Comparison of ENCODE assay signal across 17 cellular contexts in genomic region chr1:1627261-1627841, GRCh38. TPM values are rescaled to one million over a fixed set of nuclear protein-coding genes. Genes with fewer than 3 reads are reported as not detected.
DNase-seq lines count a peak whose midpoint lies in the region; ATAC-seq and TF ChIP-seq lines count a peak whose summit lies in the region.
"Had no signal": no experiment of that assay in that cellular context is flagged by ENCODE, and none has a peak within 500 bp of the region (broad histone marks: within the 10 kb centered on the region; RNA-seq: fewer than 3 reads in every experiment).

No MANE protein-coding gene starts in this region.

- intact Hi-C loops in HCT116 (cut with micrococcal nuclease) (no loop called here), esophagus squamous epithelium (cut with DNase I) (no loop called here)
- intact Hi-C loops in CD4-positive, alpha-beta T cell (cut with DNase I, micrococcal nuclease) = no loop called here

- H3K9me3 ChIP-seq in HCT116 (ENCODE audit: control insufficient read depth in 1 of 2, insufficient read depth in 1 of 2, low read depth in 1 of 2, low read length in 2 of 2) (no peaks in the 10 kb centered on the region), OCI-LY1 (ENCODE audit: low read length) (no peaks in the 10 kb centered on the region), esophagus squamous epithelium (no peaks in the 10 kb centered on the region), osteoblast (ENCODE audit: low read depth, low read length) (no peaks in the 10 kb centered on the region)
- no peaks in the 10 kb centered on the region for H3K9me3 ChIP-seq in CD4-positive, alpha-beta T cell (ENCODE audit: control insufficient read depth, low read length)
- H3K9me3 ChIP-seq: tibial nerve had no signal

- H3K27me3 ChIP-seq in HCT116 (ENCODE audit: insufficient read depth, low read length) (no peaks in the 10 kb centered on the region), OCI-LY1 (ENCODE audit: insufficient read depth, low read length) (no peaks in the 10 kb centered on the region), esophagus squamous epithelium (peaks cover 0 to 38% (median 10%) of the 10 kb centered on the region in 4 donors), osteoblast (ENCODE audit: insufficient read depth, low read length) (peaks cover 8% of the 10 kb centered on the region)
- no peaks in the 10 kb centered on the region for H3K27me3 ChIP-seq in CD4-positive, alpha-beta T cell (ENCODE audit: control insufficient read depth, insufficient read depth, low read length)

- no peaks in the 10 kb centered on the region for H3K9me2 ChIP-seq in HCT116 (ENCODE audit: insufficient read depth)
- H3K9me2 ChIP-seq in OCI-LY1 (ENCODE audit: low read depth, low read length) = no peaks in the 10 kb centered on the region

- peak overlapping the region; percentile 99 for H3K27ac ChIP-seq in HCT116 (ENCODE audit: low read depth, low read length)
- no peak overlapping the region for H3K27ac ChIP-seq in OCI-LY1 (ENCODE audit: low read depth, low read length, poor library complexity, severe bottlenecking)
- H3K27ac ChIP-seq in esophagus squamous epithelium = peak overlapping the region; percentile 83 to 90 (median 88)
- no peak overlapping the region for H3K27ac ChIP-seq in osteoblast (ENCODE audit: low read depth, low read length)
- H3K27ac ChIP-seq in CD4-positive, alpha-beta T cell (ENCODE audit: low read depth, low read length) = no peak overlapping the region
- H3K27ac ChIP-seq: dorsolateral prefrontal cortex, tibial nerve, WERI-Rb-1 had no signal

- BruUV-seq in HCT116 (replicated peaks; lab: Mats Ljungman, UMichigan) = no TSS peak

- H3K4me3 ChIP-seq in HCT116 (replicated peaks in 1 of 2; ENCODE audit: low read depth in 1 of 2, low read length in 2 of 2) (peak overlapping the region; percentile 69 to 88), OCI-LY1 (ENCODE audit: low read depth, low read length, poor library complexity, severe bottlenecking) (peak overlapping the region; percentile 64), esophagus squamous epithelium (peak overlapping the region; percentile 36 to 63 (median 43)), osteoblast (ENCODE audit: insufficient read depth, low read length) (no peak overlapping the region)
- H3K4me3 ChIP-seq: dorsolateral prefrontal cortex, tibial nerve had no signal

- H3K9me3 Mint-ChIP-seq in CD4-positive, alpha-beta T cell = no peaks in the 10 kb centered on the region
- H3K9me3 Mint-ChIP-seq: memory B cell had no signal

- CTCF ChIA-PET in HCT116 (lab: Charles Lee) = interaction anchor here (1.2 to 1.6 kb wide), 2 partner anchors 8 to 281 kb away, joined by 5 to 6 read pairs; no protein-coding TSS in a partner anchor
- CTCF ChIA-PET in CD4-positive, alpha-beta T cell (lab: Charles Lee) = no interaction called here

- TF ChIP-seq RAD21 in HCT116 (IDR thresholded peaks at IDR 0.05; ENCODE audit: low read depth) = no peak

- H3K4me1 ChIP-seq in HCT116 (ENCODE audit: control insufficient read depth in 1 of 2, insufficient read depth in 2 of 2, low read length in 2 of 2) (peaks cover 4 to 38% of the 10 kb centered on the region in 2 experiments), OCI-LY1 (ENCODE audit: insufficient read depth, low read length, severe bottlenecking) (peaks cover 29% of the 10 kb centered on the region), esophagus squamous epithelium (peaks cover 25 to 76% (median 31%) of the 10 kb centered on the region in 3 donors), osteoblast (ENCODE audit: insufficient read depth, low read length) (no peaks in the 10 kb centered on the region)

- POLR2A ChIA-PET in HCT116 (lab: Charles Lee) = interaction anchor here (1.4 to 2.4 kb wide), 2 partner anchors 12 kb away, joined by 3 to 15 read pairs; partner anchors contain the start of gene MIB2
- POLR2A ChIA-PET in CD4-positive, alpha-beta T cell (lab: Charles Lee) = interaction anchor here (3.1 to 4.7 kb wide), 2 partner anchors 12 to 13 kb away, joined by 12 to 137 read pairs; partner anchors contain the start of gene MIB2

- peaks cover 3% of the 10 kb centered on the region for H3K36me3 Mint-ChIP-seq in CD4-positive, alpha-beta T cell (ENCODE audit: low read depth)

- peaks cover 5% of the 10 kb centered on the region for H3K27me3 Mint-ChIP-seq in CD4-positive, alpha-beta T cell

- H3K4me2 ChIP-seq in HCT116 (ENCODE audit: low read length) (peak overlapping the region; percentile 84), OCI-LY1 (ENCODE audit: low read length) (peak overlapping the region; percentile 83; the same call in 1 of the 2 replicates), osteoblast (ENCODE audit: insufficient read depth, low read length) (no peak overlapping the region)

- H3K9ac ChIP-seq in HCT116 (ENCODE audit: low read length) (peak overlapping the region; percentile 86), OCI-LY1 (ENCODE audit: low read length) (no peak overlapping the region; the same call in 1 of the 2 replicates)

- H3K4me1 Mint-ChIP-seq in CD4-positive, alpha-beta T cell (ENCODE audit: low read depth) = peaks cover 9% of the 10 kb centered on the region

- DNase-seq in HCT116 (ENCODE audit: low read depth, low spot score) (peak; percentile 43), esophagus squamous epithelium (lab: John Stamatoyannopoulos, UW) (no peak), osteoblast (ENCODE audit: insufficient read length, low spot score, missing footprints) (peak; percentile 89), NCI-H69 (lab: John Stamatoyannopoulos, UW) (no peak), NCI-H82 treated with DMSO at 0.1 percent for 48 hours (lab: John Stamatoyannopoulos, UW; ENCODE audit: unreplicated experiment) (no peak)
- no peak for DNase-seq in CD4-positive, alpha-beta T cell
- DNase-seq: C1 segment of cervical spinal cord, DMS153, NCI-H2029 treated with DMSO at 0.1 percent for 48 hours, NCI-H526 treated with DMSO at 0.1 percent for 48 hours, WERI-Rb-1 had no signal

- H3F3A ChIP-seq in OCI-LY1 (ENCODE audit: insufficient read depth, low read length) = no peaks in the 10 kb centered on the region

- H3K36me3 ChIP-seq in HCT116 (ENCODE audit: control insufficient read depth in 1 of 2, insufficient read depth in 2 of 2, low read length in 2 of 2) = no peaks in the 10 kb centered on the region
- H3K36me3 ChIP-seq in OCI-LY1 (ENCODE audit: insufficient read depth, low read length) = no peaks in the 10 kb centered on the region
- H3K36me3 ChIP-seq in esophagus squamous epithelium = peaks cover 0 to 26% (median 0%) of the 10 kb centered on the region in 3 donors
- H3K36me3 ChIP-seq in osteoblast (ENCODE audit: insufficient read depth, low read length) = no peaks in the 10 kb centered on the region
- H3K36me3 ChIP-seq: WERI-Rb-1 had no signal

- TF ChIP-seq CTCF in HCT116 (IDR thresholded peaks at IDR 0.05 in 2 of 3, conservative IDR thresholded peaks at IDR 0.05 in 1 of 3; ENCODE audit: borderline replicate concordance in 1 of 3, insufficient read depth in 1 of 3, low read depth in 2 of 3, low read length in 2 of 3) (no peak), OCI-LY1 (IDR thresholded peaks at IDR 0.05; ENCODE audit: low read length) (no peak), esophagus squamous epithelium (IDR thresholded peaks at IDR 0.05) (no peak), osteoblast (IDR thresholded peaks at IDR 0.05; ENCODE audit: extremely low read depth, low read depth, low read length) (no peak)
- no peak for TF ChIP-seq CTCF in CD4-positive, alpha-beta T cell (IDR thresholded peaks at IDR 0.05)

- H4K20me1 ChIP-seq in HCT116 (ENCODE audit: insufficient read depth) (no peaks in the 10 kb centered on the region), OCI-LY1 (ENCODE audit: insufficient read depth, low read length) (no peaks in the 10 kb centered on the region), osteoblast (ENCODE audit: insufficient read depth, low read length) (peaks cover 9% of the 10 kb centered on the region)

- no peak overlapping the region for H3K4me3 Mint-ChIP-seq in CD4-positive, alpha-beta T cell

- H3K27ac Mint-ChIP-seq in CD4-positive, alpha-beta T cell = no peak overlapping the region
- H3K27ac Mint-ChIP-seq: memory B cell had no signal

- WGBS in esophagus squamous epithelium, 2 donors = 45% methylated on average over 5 of the region's 38 CpGs; no CpG with 5 or more reads in 1 of the 2 donors

- peak; percentile 14 for TF ChIP-seq POLR2A in HCT116 (IDR thresholded peaks at IDR 0.05; ENCODE audit: borderline replicate concordance, extremely low read depth, insufficient read depth, insufficient read length)
- TF ChIP-seq POLR2A in esophagus squamous epithelium (IDR thresholded peaks at IDR 0.05) = peak in 1 of 4 donors; percentile 40

- H2AFZ ChIP-seq in HCT116 (ENCODE audit: low read depth, low read length, poor library complexity, severe bottlenecking) = no peak overlapping the region
- H2AFZ ChIP-seq in OCI-LY1 (ENCODE audit: low read length) = no peak overlapping the region
- no peak overlapping the region for H2AFZ ChIP-seq in osteoblast (ENCODE audit: low read length)

- RAD21 ChIA-PET in HCT116 (lab: Charles Lee; ENCODE audit: low non-redundant PET in 1 of 2, low total read pairs in 2 of 2, uncharacterized antibody in 2 of 2, unreplicated experiment in 2 of 2) = no interaction called here

- ATAC-seq in HCT116 = peak; percentile 73
- no peak for ATAC-seq in GM21786 (IDR thresholded peaks at IDR 0.05; ENCODE audit: unreplicated experiment)
- no peak for ATAC-seq in CD4-positive, alpha-beta T cell (ENCODE audit: poor library complexity)

- H3K79me2 ChIP-seq in HCT116 (ENCODE audit: insufficient read depth, low read length) (peaks cover 13% of the 10 kb centered on the region; the same call in 1 of the 2 replicates), OCI-LY1 (ENCODE audit: insufficient read depth, low read length) (no peaks in the 10 kb centered on the region), osteoblast (ENCODE audit: insufficient read depth, low read length) (no peaks in the 10 kb centered on the region)

RNA-seq across cellular contexts. Expression of gene MMP23B, which starts 4.6 kb away (rescaled TPM):
- total RNA-seq in HCT116 (2021; ENCODE audit: unreplicated experiment) (8.7 TPM), esophagus squamous epithelium (1 to 10 TPM in 3 of 4 donors, under 1 TPM in 1; 0.49 to 7.6 (median 2.7) TPM), osteoblast (0.59 and 1.1 TPM in 2 replicates)
- polyA plus RNA-seq in HCT116 (2012) = 0.87 and 1.5 TPM in 2 replicates
- 1 to 10 TPM; 3.0 to 3.7 TPM for total RNA-seq in CD4-positive, alpha-beta T cell
- total RNA-seq: M059J had no signal

RNA-seq across cellular contexts. Expression of gene MIB2, which starts 12.1 kb away (rescaled TPM):
- total RNA-seq in HCT116 (2021; ENCODE audit: unreplicated experiment) (194 TPM), esophagus squamous epithelium (10 to 100 TPM; 80.0 to 99.8 (median 96.6) TPM), osteoblast (74.0 and 80.7 TPM in 2 replicates)
- polyA plus RNA-seq in HCT116 (2012) = 136 and 167 TPM in 2 replicates
- 10 to 100 TPM; 58.3 to 59.4 TPM for total RNA-seq in CD4-positive, alpha-beta T cell

RNA-seq across cellular contexts. Expression of gene FNDC10, which starts 27.4 kb away (rescaled TPM):
- 8.4 TPM for total RNA-seq in HCT116 (2021; ENCODE audit: unreplicated experiment)
- 4.1 and 6.1 TPM in 2 replicates for polyA plus RNA-seq in HCT116 (2012)
- total RNA-seq in esophagus squamous epithelium = 10 to 100 TPM in 1 of 4 donors, 1 to 10 TPM in 3; 5.8 to 15.6 (median 7.9) TPM
- total RNA-seq in osteoblast = 2.1 and 2.5 TPM in 2 replicates
- total RNA-seq in CD4-positive, alpha-beta T cell = 1 to 10 TPM; 1.0 to 1.3 TPM

RNA-seq across cellular contexts. Expression of gene CDK11B, which starts 31.5 kb away (rescaled TPM):
- 31.5 TPM for total RNA-seq in HCT116 (2021; ENCODE audit: unreplicated experiment)
- 30.9 and 32.5 TPM in 2 replicates for polyA plus RNA-seq in HCT116 (2012)
- total RNA-seq in esophagus squamous epithelium = 10 to 100 TPM; 10.1 to 17.2 (median 13.7) TPM
- total RNA-seq in osteoblast = 5.3 and 5.8 TPM in 2 replicates
- 10 to 100 TPM; 49.8 to 52.0 TPM for total RNA-seq in CD4-positive, alpha-beta T cell

RNA-seq across cellular contexts. Expression of gene SSU72, which starts 52.7 kb away (rescaled TPM):
- total RNA-seq in HCT116 (2021; ENCODE audit: unreplicated experiment) (134 TPM), esophagus squamous epithelium (100 to 1,000 TPM in 3 of 4 donors, 10 to 100 TPM in 1; 98.4 to 125 (median 124) TPM), osteoblast (67.2 and 73.1 TPM in 2 replicates)
- polyA plus RNA-seq in HCT116 (2012) = 76.4 and 94.8 TPM in 2 replicates
- total RNA-seq in CD4-positive, alpha-beta T cell = 100 to 1,000 TPM in 1 of 2 experiments, 10 to 100 TPM in 1; 95.4 to 101 TPM

Comparison
In these comparisons a context has a peak if more than half of its experiments do, and no peak if none do; other contexts are left out.
1. DNase-seq: peak in HCT116 (single experiment) and osteoblast (single experiment); none in esophagus squamous epithelium (single experiment), NCI-H69 (single experiment), CD4-positive, alpha-beta T cell (0 of 10) and NCI-H82 treated with DMSO at 0.1 percent for 48 hours (single experiment).
2. H3K27ac ChIP-seq: peak in HCT116 (single experiment) and esophagus squamous epithelium (4 of 4); none in OCI-LY1 (single experiment), osteoblast (single experiment) and CD4-positive, alpha-beta T cell (single experiment).